ENCODE assay signal across 24 cellular contexts in genomic region chr2:105186967-105187498, GRCh38. TPM values are rescaled to one million over a fixed set of nuclear protein-coding genes. Genes with fewer than 3 reads are reported as not detected.
"Had no signal": no experiment of that assay in that cellular context is flagged by ENCODE, and none has a peak within 500 bp of the region (broad histone marks: within the 10 kb centered on the region; RNA-seq: fewer than 3 reads in every experiment).

No MANE protein-coding gene starts in this region.

- H3K36me3 ChIP-seq: brain microvascular endothelial cell, cardiac muscle cell, WERI-Rb-1 had no signal

- H3K4me3 Mint-ChIP-seq: activated CD4-positive, alpha-beta memory T cell treated with anti-CD3 and anti-CD28 coated beads, Interleukin-2, amount 10 ng/mL, durations not matched to agents 7 days and 5 days; activated CD4-positive, alpha-beta T cell treated with anti-CD3 and anti-CD28 coated beads for 36 hours; activated naive CD4-positive, alpha-beta T cell treated with anti-CD3 and anti-CD28 coated beads for 36 hours; activated naive CD8-positive, alpha-beta T cell; activated T-helper 17 cell treated with anti-CD3 and anti-CD28 coated beads, Interleukin-2, amount 50 U/mL, for 72 hours; T-helper 17 cell had no signal

- H3K36me3 Mint-ChIP-seq: activated naive CD8-positive, alpha-beta T cell had no signal

- DNase-seq: activated CD4-positive, alpha-beta memory T cell treated with anti-CD3 and anti-CD28 coated beads, Interleukin-2, amount 10 ng/mL, durations not matched to agents 7 days and 5 days; activated CD4-positive, alpha-beta T cell treated with anti-CD3 and anti-CD28 coated beads for 36 hours; activated CD4-positive, alpha-beta T cell treated with anti-CD3 and anti-CD28 coated beads, Interleukin-2, amount 50 U/mL, for 1 hour; activated gamma-delta T cell; activated naive CD4-positive, alpha-beta T cell treated with anti-CD3 and anti-CD28 coated beads for 36 hours; activated T-cell treated with anti-CD3 and anti-CD28 coated beads for 4 hours; activated T-cell treated with anti-CD3 and anti-CD28 coated beads, Interleukin-2, amount 50 U/mL, for 48 hours; MM.1S; NCI-H146; NCI-H187 treated with DMSO at 0.1 percent for 48 hours; NCI-H2081 treated with DMSO at 0.1 percent for 48 hours; NCI-H446 treated with DMSO at 0.1 percent for 48 hours; NCI-H524 treated with DMSO at 0.1 percent for 48 hours; NK-92 treated with Interleukin-12 subunit alpha and Interleukin-12 subunit beta, amount 100 ng/mL, for 24 hours; SHP77; T-helper 17 cell; T1000; WERI-Rb-1 had no signal

- H3K9me3 Mint-ChIP-seq: activated T-helper 17 cell treated with anti-CD3 and anti-CD28 coated beads, Interleukin-2, amount 50 U/mL, for 72 hours had no signal

- H3K27ac ChIP-seq: brain microvascular endothelial cell, cardiac muscle cell, WERI-Rb-1 had no signal

- H3K4me1 Mint-ChIP-seq: activated CD4-positive, alpha-beta memory T cell treated with anti-CD3 and anti-CD28 coated beads, Interleukin-2, amount 10 ng/mL, durations not matched to agents 7 days and 5 days; activated CD4-positive, alpha-beta T cell treated with anti-CD3 and anti-CD28 coated beads for 36 hours; activated T-helper 17 cell treated with anti-CD3 and anti-CD28 coated beads, Interleukin-2, amount 50 U/mL, for 72 hours; T-helper 17 cell had no signal

- ATAC-seq: activated CD4-positive, alpha-beta T cell treated with anti-CD3 and anti-CD28 coated beads for 36 hours; activated T-helper 17 cell treated with anti-CD3 and anti-CD28 coated beads, Interleukin-2, amount 50 U/mL, for 72 hours; T-helper 17 cell had no signal

- H3K27ac Mint-ChIP-seq: activated CD4-positive, alpha-beta memory T cell treated with anti-CD3 and anti-CD28 coated beads, Interleukin-2, amount 10 ng/mL, durations not matched to agents 7 days and 5 days; activated CD4-positive, alpha-beta T cell treated with anti-CD3 and anti-CD28 coated beads for 36 hours; activated naive CD4-positive, alpha-beta T cell treated with anti-CD3 and anti-CD28 coated beads for 36 hours; activated naive CD8-positive, alpha-beta T cell; activated T-helper 17 cell treated with anti-CD3 and anti-CD28 coated beads, Interleukin-2, amount 50 U/mL, for 72 hours; T-helper 17 cell had no signal

- FAIRE-seq: RCC 7860 had no signal

- H3K27me3 ChIP-seq: brain microvascular endothelial cell, cardiac muscle cell had no signal

- H3K4me3 ChIP-seq: cardiac muscle cell had no signal

RNA-seq across cellular contexts. Expression of gene GPR45, which starts 54.5 kb away (rescaled TPM):
- total RNA-seq: activated CD4-positive, alpha-beta memory T cell treated with anti-CD3 and anti-CD28 coated beads, Interleukin-2, amount 10 ng/mL, durations not matched to agents 7 days and 5 days; activated CD4-positive, alpha-beta T cell treated with anti-CD3 and anti-CD28 coated beads for 36 hours; activated CD8-positive, alpha-beta memory T cell treated with anti-CD3 and anti-CD28 coated beads for 36 hours; activated naive CD4-positive, alpha-beta T cell treated with anti-CD3 and anti-CD28 coated beads for 36 hours; activated T-helper 17 cell treated with anti-CD3 and anti-CD28 coated beads, Interleukin-2, amount 50 U/mL, for 72 hours; cardiac muscle cell; T-helper 17 cell had no signal
- polyA plus RNA-seq: cardiac muscle cell had no signal
